11 cellular contexts compared by ENCODE assay signal in genomic region chr1:231423648-231424047, GRCh38. TPM values are rescaled to one million over a fixed set of nuclear protein-coding genes. Genes with fewer than 3 reads are reported as not detected.
DNase-seq lines count a peak whose midpoint lies in the region; ATAC-seq and TF ChIP-seq lines count a peak whose summit lies in the region.
"Had no signal": no experiment of that assay in that cellular context is flagged by ENCODE, and none has a peak within 500 bp of the region (broad histone marks: within the 10 kb centered on the region; RNA-seq: fewer than 3 reads in every experiment).

No MANE protein-coding gene starts in this region.

- H3K4me1 ChIP-seq in gastroesophageal sphincter: peaks cover 0 to 31% (median 6%) of the 10 kb centered on the region in 3 donors

- no peaks in the 10 kb centered on the region for H3K36me3 ChIP-seq in gastroesophageal sphincter

- peaks cover 4% of the 10 kb centered on the region for H3K36me3 Mint-ChIP-seq in activated naive CD4-positive, alpha-beta T cell treated with anti-CD3 and anti-CD28 coated beads, Interleukin-2, amount 50 U/mL, for 24 hours
- peaks cover 17% of the 10 kb centered on the region for H3K36me3 Mint-ChIP-seq in stimulated activated effector memory CD8-positive, alpha-beta T cell treated with anti-CD3 and anti-CD28 coated beads, Interleukin-12 subunit alpha, Interleukin-12 subunit beta, amount 100 ng/mL, for 72 hours
- H3K36me3 Mint-ChIP-seq: IgD-negative memory B cell had no signal

- H3K27ac ChIP-seq in gastroesophageal sphincter: peak overlapping the region in 3 of 4 donors; percentile 97 to 98 (median 97)

- TF ChIP-seq CTCF in gastroesophageal sphincter (IDR thresholded peaks at IDR 0.05) (no peak), GM10266 (IDR thresholded peaks at IDR 0.05; ENCODE audit: control insufficient read depth, insufficient read depth, low read depth, missing control alignments) (no peak)

- H3K4me1 Mint-ChIP-seq in activated naive CD4-positive, alpha-beta T cell treated with anti-CD3 and anti-CD28 coated beads, Interleukin-2, amount 50 U/mL, for 24 hours: peaks cover 29% of the 10 kb centered on the region
- peaks cover 14% of the 10 kb centered on the region for H3K4me1 Mint-ChIP-seq in stimulated activated effector memory CD8-positive, alpha-beta T cell treated with anti-CD3 and anti-CD28 coated beads, Interleukin-12 subunit alpha, Interleukin-12 subunit beta, amount 100 ng/mL, for 72 hours

- H3K4me3 Mint-ChIP-seq in activated naive CD4-positive, alpha-beta T cell treated with anti-CD3 and anti-CD28 coated beads, Interleukin-2, amount 50 U/mL, for 24 hours: peak overlapping the region; percentile 82
- peak overlapping the region; percentile 82 for H3K4me3 Mint-ChIP-seq in stimulated activated effector memory CD8-positive, alpha-beta T cell treated with anti-CD3 and anti-CD28 coated beads, Interleukin-12 subunit alpha, Interleukin-12 subunit beta, amount 100 ng/mL, for 72 hours

- no peak for TF ChIP-seq EP300 in gastroesophageal sphincter (IDR thresholded peaks at IDR 0.05)

- WGBS in gastroesophageal sphincter (ENCODE audit: low coverage in 1 of 2), 2 donors: 56 to 63% methylated on average over 1 of the region's 1 CpG

- no peaks in the 10 kb centered on the region for H3K27me3 ChIP-seq in gastroesophageal sphincter

- no peaks in the 10 kb centered on the region for H3K27me3 Mint-ChIP-seq in activated naive CD4-positive, alpha-beta T cell treated with anti-CD3 and anti-CD28 coated beads, Interleukin-2, amount 50 U/mL, for 24 hours
- H3K27me3 Mint-ChIP-seq: IgD-negative memory B cell had no signal

- no peaks in the 10 kb centered on the region for H3K9me3 ChIP-seq in gastroesophageal sphincter

- H3K4me3 ChIP-seq in gastroesophageal sphincter: no peak overlapping the region

- no peak for TF ChIP-seq POLR2A in gastroesophageal sphincter (IDR thresholded peaks at IDR 0.05)

- no peak overlapping the region for H3K27ac Mint-ChIP-seq in activated naive CD4-positive, alpha-beta T cell treated with anti-CD3 and anti-CD28 coated beads, Interleukin-2, amount 50 U/mL, for 24 hours
- no peak overlapping the region for H3K27ac Mint-ChIP-seq in stimulated activated effector memory CD8-positive, alpha-beta T cell treated with anti-CD3 and anti-CD28 coated beads, Interleukin-12 subunit alpha, Interleukin-12 subunit beta, amount 100 ng/mL, for 72 hours

- intact Hi-C loops in posterior vena cava (cut with DNase I): no loop called here

- no peak for DNase-seq in activated naive CD4-positive, alpha-beta T cell treated with anti-CD3 and anti-CD28 coated beads, Interleukin-2, amount 50 U/mL, for 16 hours
- peak; percentile 51 for DNase-seq in NCI-H748 (lab: John Stamatoyannopoulos, UW; ENCODE audit: unreplicated experiment)
- DNase-seq in stimulated activated effector memory CD8-positive, alpha-beta T cell treated with anti-CD3 and anti-CD28 coated beads, Interleukin-12 subunit alpha, Interleukin-12 subunit beta, amount 100 ng/mL, for 72 hours (ENCODE audit: low spot score in 2 of 2): no peak
- no peak for DNase-seq in posterior vena cava (ENCODE audit: low spot score)
- no peak for DNase-seq in GM10266 (ENCODE audit: extremely low spot score)
- DNase-seq: hippocampal formation had no signal

- H3K9me3 Mint-ChIP-seq in activated naive CD4-positive, alpha-beta T cell treated with anti-CD3 and anti-CD28 coated beads, Interleukin-2, amount 50 U/mL, for 24 hours: no peaks in the 10 kb centered on the region
- H3K9me3 Mint-ChIP-seq in stimulated activated effector memory CD8-positive, alpha-beta T cell treated with anti-CD3 and anti-CD28 coated beads, Interleukin-12 subunit alpha, Interleukin-12 subunit beta, amount 100 ng/mL, for 72 hours: no peaks in the 10 kb centered on the region
- H3K9me3 Mint-ChIP-seq: activated T-helper 1 cell treated with anti-CD3 and anti-CD28 coated beads, Interleukin-12 subunit alpha, Interleukin-12 subunit beta, Interleukin-2, Interleukin-4 antibody, amounts not matched to agents 30 ng/mL and 10 ng/mL and 1 ng/mL, durations not matched to agents 14 hours and 24 hours and 36 hours; IgD-negative memory B cell had no signal

- ATAC-seq in gastroesophageal sphincter (no peak), HG02885 (IDR thresholded peaks at IDR 0.05; ENCODE audit: poor library complexity, unreplicated experiment) (no peak)
- no peak for ATAC-seq in stimulated activated effector memory CD8-positive, alpha-beta T cell treated with anti-CD3 and anti-CD28 coated beads, Interleukin-12 subunit alpha, Interleukin-12 subunit beta, amount 100 ng/mL, for 72 hours

RNA-seq across cellular contexts. Expression of gene EGLN1, which starts 1.6 kb away (rescaled TPM):
- total RNA-seq in gastroesophageal sphincter: 10 to 100 TPM; 42.5 to 67.5 (median 56.7) TPM
- 10 to 100 TPM; 29.6 to 33.1 TPM for total RNA-seq in posterior vena cava
